Comparison of ENCODE assay signal across 25 cellular contexts in the genomic region with DNA sequence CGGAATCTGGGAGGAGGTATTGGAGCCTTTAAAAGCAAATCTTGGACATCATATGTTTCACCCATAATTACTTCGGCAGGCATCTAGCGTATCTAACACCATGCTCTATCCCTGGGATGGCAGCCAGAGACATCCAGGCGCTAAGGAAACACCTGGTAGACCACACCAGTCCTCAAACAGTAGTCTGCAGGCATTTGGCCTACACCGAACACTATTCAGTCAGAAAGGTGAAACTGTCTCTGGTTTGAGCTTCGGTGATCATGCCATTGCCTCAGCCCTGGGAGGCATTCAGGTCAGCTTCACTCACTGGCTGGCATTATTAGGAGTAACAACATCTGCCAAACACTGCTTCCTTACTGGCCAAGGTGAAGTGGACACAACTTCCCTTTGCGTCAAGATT. TPM values are rescaled to one million over a fixed set of nuclear protein-coding genes. Genes with fewer than 3 reads are reported as not detected.
"Had no signal": no experiment of that assay in that cellular context is flagged by ENCODE, and none has a peak within 500 bp of the region (broad histone marks: within the 10 kb centered on the region; RNA-seq: fewer than 3 reads in every experiment).

No MANE protein-coding gene starts in this region.

- H3K4me3 ChIP-seq: SK-N-MC had no signal

- FAIRE-seq: astrocyte, TTC549 had no signal

- H3K27ac ChIP-seq: SK-N-MC had no signal

- DNase-seq: activated B cell treated with CpG ODN at 0.5 μM for 24 hours; activated CD4-positive, alpha-beta T cell treated with anti-CD3 and anti-CD28 coated beads for 1 hour; activated CD4-positive, alpha-beta T cell treated with anti-CD3 and anti-CD28 coated beads, Interleukin-2, amount 10 ng/mL, durations not matched to agents 24 days and 14 days; activated CD8-positive, alpha-beta memory T cell treated with anti-CD3 and anti-CD28 coated beads, Interleukin-2, amount 50 U/mL, for 4 hours; activated naive CD4-positive, alpha-beta T cell treated with Interleukin-2 at 50 U/mL for 16 hours; activated T-cell treated with anti-CD3 and anti-CD28 coated beads, Interleukin-2, amount 50 U/mL, for 1 hour; amygdala; Karpas-422; NCI-H1105 treated with DMSO at 0.1 percent for 48 hours; NCI-H1436 treated with DMSO at 0.1 percent for 48 hours; NCI-H187; NCI-H2081 treated with DMSO at 0.1 percent for 48 hours; NCI-H446; NCI-H524; T-cell; T-helper 2 cell; T1000 had no signal

RNA-seq across cellular contexts. Expression of gene SCGB1C1, which starts 31.5 kb away (rescaled TPM):
- total RNA-seq: activated B cell treated with CpG ODN at 0.5 μM for 24 hours; activated CD4-positive, alpha-beta memory T cell treated with anti-CD3 and anti-CD28 coated beads for 36 hours; activated CD4-positive, alpha-beta T cell treated with anti-CD3 and anti-CD28 coated beads, Interleukin-2, amount 10 ng/mL, durations not matched to agents 24 days and 14 days; activated CD8-positive, alpha-beta memory T cell treated with anti-CD3 and anti-CD28 coated beads for 36 hours; astrocyte; OCI-LY7; Right ventricle myocardium inferior; RPMI7951; T-cell had no signal
